ENCODE assay signal across 9 cellular contexts in genomic region chr14:32074887-32075572, GRCh38. TPM values are rescaled to one million over a fixed set of nuclear protein-coding genes. Genes with fewer than 3 reads are reported as not detected.
DNase-seq lines count a peak whose midpoint lies in the region; ATAC-seq and TF ChIP-seq lines count a peak whose summit lies in the region.
"Had no signal": no experiment of that assay in that cellular context is flagged by ENCODE, and none has a peak within 500 bp of the region (broad histone marks: within the 10 kb centered on the region; RNA-seq: fewer than 3 reads in every experiment).

No MANE protein-coding gene starts in this region.

- H3K79me2 ChIP-seq in KMS-11 (ENCODE audit: insufficient read depth, low read depth): peaks cover 17% of the 10 kb centered on the region; the same call in 1 of the 2 replicates

- DNase-seq in A673 (ENCODE audit: low spot score): no peak
- no peak for DNase-seq in dorsolateral prefrontal cortex
- no peak for DNase-seq in naive thymus-derived CD4-positive, alpha-beta T cell
- no peak for DNase-seq in NCI-H526 (lab: John Stamatoyannopoulos, UW)
- no peak for DNase-seq in NCI-H1092 treated with DMSO at 0.1 percent for 48 hours (lab: John Stamatoyannopoulos, UW)
- DNase-seq in NCI-H82 treated with DMSO at 0.1 percent for 48 hours (lab: John Stamatoyannopoulos, UW; ENCODE audit: unreplicated experiment): no peak
- DNase-seq in activated T-cell treated with anti-CD3 and anti-CD28 coated beads for 4 hours: no peak
- DNase-seq: activated T-cell treated with anti-CD3 and anti-CD28 coated beads, Interleukin-2, amount 50 U/mL, for 48 hours had no signal

- no peaks in the 10 kb centered on the region for H3K36me3 ChIP-seq in A673 (ENCODE audit: insufficient read depth, low read length, poor library complexity, severe bottlenecking)
- H3K36me3 ChIP-seq in KMS-11 (ENCODE audit: insufficient read depth): no peaks in the 10 kb centered on the region
- peaks cover 0 to 15% (median 0%) of the 10 kb centered on the region in 3 experiments for H3K36me3 ChIP-seq in naive thymus-derived CD4-positive, alpha-beta T cell (ENCODE audit: control insufficient read depth in 2 of 3, insufficient read depth in 3 of 3, low read length in 3 of 3)

- no peak for ATAC-seq in naive thymus-derived CD4-positive, alpha-beta T cell

- H3K4me1 ChIP-seq in A673 (ENCODE audit: insufficient read depth, low read length, poor library complexity, severe bottlenecking): peaks cover 12% of the 10 kb centered on the region
- peaks cover 24% of the 10 kb centered on the region for H3K4me1 ChIP-seq in KMS-11 (ENCODE audit: low read depth, poor library complexity, severe bottlenecking)
- H3K4me1 ChIP-seq in naive thymus-derived CD4-positive, alpha-beta T cell (ENCODE audit: control insufficient read depth in 2 of 2, insufficient read depth in 2 of 2, low read length in 2 of 2): peaks cover 0 to 4% of the 10 kb centered on the region in 2 donors

- CTCF ChIA-PET in A673 (lab: Charles Lee): no interaction called here
- CTCF ChIA-PET in naive thymus-derived CD4-positive, alpha-beta T cell (lab: Charles Lee): interaction anchor here (0.9 to 1.0 kb wide), 2 partner anchors 178 to 180 kb away, joined by 3 read pairs; no protein-coding TSS in a partner anchor

- peak overlapping the region in 1 of 9 donors; percentile 88 for H3K27ac Mint-ChIP-seq in naive thymus-derived CD4-positive, alpha-beta T cell

- intact Hi-C loops in A673 (cut with micrococcal nuclease; ENCODE audit: unreplicated experiment): loop anchor here (5.0 to 10.0 kb wide), 4 partner anchors 67 to 560 kb away; no protein-coding TSS in a partner anchor
- intact Hi-C loops in dorsolateral prefrontal cortex (cut with DNase I): loop anchor here (2.0 to 10.0 kb wide), 12 partner anchors 140 to 620 kb away; partner anchors contain the start of gene DTD2 (in 2 of the 2)
- intact Hi-C loops in naive thymus-derived CD4-positive, alpha-beta T cell (cut with micrococcal nuclease): loop anchor here (5.0 to 10.0 kb wide), 6 partner anchors 72 to 1520 kb away; partner anchors contain the start of genes DTD2 (in 1 of the 2), G2E3 (in 1 of the 2), NUBPL (in 1 of the 2) and SCFD1 (in 1 of the 2)

- no TSS peak for BruUV-seq in A673 (replicated peaks; lab: Mats Ljungman, UMichigan)

- H3K4me3 Mint-ChIP-seq in naive thymus-derived CD4-positive, alpha-beta T cell: peak overlapping the region in 8 of 10 donors; percentile 17 to 99 (median 72)

- peaks cover 0 to 21% (median 0%) of the 10 kb centered on the region in 5 donors for H3K27me3 Mint-ChIP-seq in naive thymus-derived CD4-positive, alpha-beta T cell

- POLR2A ChIA-PET in A673 (lab: Charles Lee; ENCODE audit: low non-redundant PET): no interaction called here
- POLR2A ChIA-PET in naive thymus-derived CD4-positive, alpha-beta T cell (lab: Charles Lee): no interaction called here

- H3K4me1 Mint-ChIP-seq in naive thymus-derived CD4-positive, alpha-beta T cell: peaks cover 16 to 39% (median 30%) of the 10 kb centered on the region in 7 donors

- H3K9ac ChIP-seq in KMS-11: no peak overlapping the region; the same call in 1 of the 2 replicates

- peaks cover 0 to 4% (median 0%) of the 10 kb centered on the region in 5 donors for H3K36me3 Mint-ChIP-seq in naive thymus-derived CD4-positive, alpha-beta T cell

- H3K27ac ChIP-seq in A673 (ENCODE audit: low read depth, low read length, poor library complexity, severe bottlenecking) (no peak overlapping the region), KMS-11 (no peak overlapping the region), dorsolateral prefrontal cortex (peak overlapping the region; percentile 9 to 100 (median 98))
- no peak overlapping the region for H3K27ac ChIP-seq in naive thymus-derived CD4-positive, alpha-beta T cell (ENCODE audit: low read depth, low read length)

- no peaks in the 10 kb centered on the region for H4K20me1 ChIP-seq in KMS-11 (ENCODE audit: insufficient read depth)

- no peaks in the 10 kb centered on the region for H3K9me3 ChIP-seq in A673 (ENCODE audit: low read depth, low read length, poor library complexity, severe bottlenecking)
- H3K9me3 ChIP-seq in naive thymus-derived CD4-positive, alpha-beta T cell (ENCODE audit: control insufficient read depth in 2 of 3, low read length in 3 of 3): no peaks in the 10 kb centered on the region

- TF ChIP-seq CTCF in A673 (conservative IDR thresholded peaks at IDR 0.05; ENCODE audit: low read depth, low read length): no peak
- no peak for TF ChIP-seq CTCF in KMS-11 (conservative IDR thresholded peaks at IDR 0.05; ENCODE audit: low read depth, low read length)
- TF ChIP-seq CTCF in dorsolateral prefrontal cortex (IDR thresholded peaks at IDR 0.05 in 54 of 56, conservative IDR thresholded peaks at IDR 0.05 in 2 of 56; ENCODE audit: low read depth in 1 of 56, partially characterized antibody in 56 of 56): no peak

- peaks cover 0 to 2% (median 0%) of the 10 kb centered on the region in 11 donors for H3K9me3 Mint-ChIP-seq in naive thymus-derived CD4-positive, alpha-beta T cell

- H3K4me3 ChIP-seq in A673 (ENCODE audit: low read depth, low read length, poor library complexity, severe bottlenecking): peak overlapping the region; percentile 88
- H3K4me3 ChIP-seq in KMS-11 (IDR thresholded peaks at IDR 0.05; ENCODE audit: insufficient read depth, low read depth, low read length): no peak overlapping the region
- peak overlapping the region in 58 of 59 donors; percentile 70 to 99 (median 89) for H3K4me3 ChIP-seq in dorsolateral prefrontal cortex
- H3K4me3 ChIP-seq in naive thymus-derived CD4-positive, alpha-beta T cell (ENCODE audit: low read length): no peak overlapping the region

- H3K27me3 ChIP-seq in A673 (replicated peaks; ENCODE audit: insufficient read depth, low read depth, low read length, poor library complexity) (no peaks in the 10 kb centered on the region), KMS-11 (ENCODE audit: insufficient read depth, low read depth) (no peaks in the 10 kb centered on the region), dorsolateral prefrontal cortex (no peaks in the 10 kb centered on the region)
- H3K27me3 ChIP-seq in naive thymus-derived CD4-positive, alpha-beta T cell (ENCODE audit: control insufficient read depth in 2 of 2, insufficient read depth in 2 of 2, low read length in 2 of 2): peaks cover 0 to 6% of the 10 kb centered on the region in 2 donors

- H2AFZ ChIP-seq in KMS-11 (ENCODE audit: low read depth): no peak overlapping the region

- peak overlapping the region; percentile 64 for H3K4me2 ChIP-seq in KMS-11

RNA-seq across cellular contexts. Expression of gene ARHGAP5, which starts 2.1 kb away (rescaled TPM):
- total RNA-seq in A673 (2021) (44.5 and 51.3 TPM in 2 replicates), dorsolateral prefrontal cortex (100 to 1,000 TPM; 171 to 378 (median 237) TPM)
- 10 to 100 TPM; 37.9 to 98.2 (median 56.2) TPM for total RNA-seq in naive thymus-derived CD4-positive, alpha-beta T cell
- 10 to 100 TPM; 26.6 to 32.6 TPM for polyA plus RNA-seq in naive thymus-derived CD4-positive, alpha-beta T cell

Comparison
In these comparisons a context has a peak if more than half of its experiments do, and no peak if none do; other contexts are left out.
1. H3K27ac ChIP-seq: peak in dorsolateral prefrontal cortex (59 of 59); none in A673 (single experiment), KMS-11 (single experiment) and naive thymus-derived CD4-positive, alpha-beta T cell (single experiment).
2. H3K4me3 ChIP-seq: peak in A673 (single experiment) and dorsolateral prefrontal cortex (58 of 59); none in KMS-11 (single experiment) and naive thymus-derived CD4-positive, alpha-beta T cell (single experiment).